In genomic region chr14:83290447-83290846, GRCh38 we compare ENCODE assay signal across 15 cellular contexts.
A peak's percentile ranks its signal among the peaks of the same experiment; 100 is the strongest.
DNase-seq lines count a peak whose midpoint lies in the region; ATAC-seq and TF ChIP-seq lines count a peak whose summit lies in the region.
"Had no signal": no experiment of that assay in that cellular context is flagged by ENCODE, and none has a peak within 500 bp of the region (broad histone marks: within the 10 kb centered on the region; RNA-seq: fewer than 3 reads in every experiment).

No MANE protein-coding gene starts in this region.

- H3K27me3 Mint-ChIP-seq in neural progenitor cell (ENCODE audit: insufficient read depth, low read depth) (no peaks in the 10 kb centered on the region), MCF 10A (ENCODE audit: insufficient read depth, unreplicated experiment) (no peaks in the 10 kb centered on the region)
- H3K27me3 Mint-ChIP-seq: B cell had no signal

- POLR2A ChIA-PET in MCF 10A (lab: Yijun Ruan, JAX), result no interaction called here

- H3K4me3 ChIP-seq in SK-N-MC, result no peak overlapping the region
- H3K4me3 ChIP-seq in neural progenitor cell, result no peak overlapping the region
- H3K4me3 ChIP-seq: BLaER1 treated with 17β-estradiol and CSF1 and Interleukin-3, amounts not matched to agents 10 nM and 100 nM; HAP-1 had no signal

- TF ChIP-seq CTCF in neural progenitor cell (IDR thresholded peaks at IDR 0.05) (no peak), MCF 10A (IDR thresholded peaks at IDR 0.05; ENCODE audit: unreplicated experiment) (no peak)

- H3K9me3 Mint-ChIP-seq in neural progenitor cell (no peaks in the 10 kb centered on the region), MCF 10A (ENCODE audit: unreplicated experiment) (no peaks in the 10 kb centered on the region)

- H3K79me2 ChIP-seq in neural progenitor cell (ENCODE audit: low read depth), result no peaks in the 10 kb centered on the region

- H3K27me3 ChIP-seq in neural progenitor cell, result no peaks in the 10 kb centered on the region
- H3K27me3 ChIP-seq: BLaER1 treated with 17β-estradiol and CSF1 and Interleukin-3, amounts not matched to agents 10 nM and 100 nM had no signal

- no TSS peak for BruUV-seq in MCF 10A (replicated peaks; lab: Mats Ljungman, UMichigan)

- no peaks in the 10 kb centered on the region for H3K36me3 Mint-ChIP-seq in neural progenitor cell
- no peaks in the 10 kb centered on the region for H3K36me3 Mint-ChIP-seq in MCF 10A (ENCODE audit: insufficient read depth, unreplicated experiment)
- H3K36me3 Mint-ChIP-seq: CD8-positive, alpha-beta T cell had no signal

- H3K36me3 ChIP-seq in SK-N-MC (ENCODE audit: insufficient read depth, low read length) (no peaks in the 10 kb centered on the region), neural progenitor cell (no peaks in the 10 kb centered on the region)
- H3K36me3 ChIP-seq: BLaER1 treated with 17β-estradiol and CSF1 and Interleukin-3, amounts not matched to agents 10 nM and 100 nM; HAP-1 had no signal

- H3K4me1 ChIP-seq in neural progenitor cell, result no peaks in the 10 kb centered on the region

- H4K20me1 ChIP-seq in neural progenitor cell (ENCODE audit: low read depth), result no peaks in the 10 kb centered on the region
- H4K20me1 ChIP-seq: BLaER1 treated with 17β-estradiol and CSF1 and Interleukin-3, amounts not matched to agents 10 nM and 100 nM had no signal

- H3K4me2 ChIP-seq in neural progenitor cell, result no peak overlapping the region
- H3K4me2 ChIP-seq: BLaER1 treated with 17β-estradiol and CSF1 and Interleukin-3, amounts not matched to agents 10 nM and 100 nM had no signal

- no peaks in the 10 kb centered on the region for H3K9me3 ChIP-seq in SK-N-MC (ENCODE audit: low read depth, low read length)
- H3K9me3 ChIP-seq in neural progenitor cell (ENCODE audit: low read depth), result no peaks in the 10 kb centered on the region
- H3K9me3 ChIP-seq: BLaER1 treated with 17β-estradiol and CSF1 and Interleukin-3, amounts not matched to agents 10 nM and 100 nM; HAP-1 had no signal

- H3K9ac ChIP-seq in SK-N-MC (ENCODE audit: insufficient read length) (no peak overlapping the region), neural progenitor cell (no peak overlapping the region)
- H3K9ac ChIP-seq: BLaER1 treated with 17β-estradiol and CSF1 and Interleukin-3, amounts not matched to agents 10 nM and 100 nM had no signal

- no peak overlapping the region for H3K4me3 Mint-ChIP-seq in neural progenitor cell
- H3K4me3 Mint-ChIP-seq in MCF 10A (ENCODE audit: unreplicated experiment), result no peak overlapping the region
- H3K4me3 Mint-ChIP-seq: B cell; CD8-positive, alpha-beta T cell had no signal

- H3K27ac Mint-ChIP-seq in neural progenitor cell, result no peak overlapping the region
- H3K27ac Mint-ChIP-seq in MCF 10A (ENCODE audit: low read depth, unreplicated experiment), result no peak overlapping the region
- H3K27ac Mint-ChIP-seq: B cell; CD8-positive, alpha-beta T cell had no signal

- H3K27ac ChIP-seq in SK-N-MC (peak overlapping the region; percentile 21; the same call in 1 of the 2 replicates), neural progenitor cell (no peak overlapping the region)
- H3K27ac ChIP-seq: BLaER1 treated with 17β-estradiol and CSF1 and Interleukin-3, amounts not matched to agents 10 nM and 100 nM; HL-60 had no signal

- DNase-seq in MV-4-11 (lab: John Stamatoyannopoulos, UW), result peak; percentile 44
- no peak for DNase-seq in SK-N-MC (ENCODE audit: low read depth, low spot score)
- DNase-seq in neural progenitor cell (ENCODE audit: low spot score), result no peak
- DNase-seq in sciatic nerve (ENCODE audit: low spot score), result no peak
- no peak for DNase-seq in left lobe of liver (ENCODE audit: low spot score)
- DNase-seq in MCF 10A (ENCODE audit: unreplicated experiment), result no peak
- DNase-seq: Calu3; CD8-positive, alpha-beta T cell; DMS79 treated with DMSO at 0.1 percent for 48 hours; GF-D8 had no signal

- H3K4me1 Mint-ChIP-seq in neural progenitor cell (peaks cover 6% of the 10 kb centered on the region), MCF 10A (ENCODE audit: insufficient read depth, unreplicated experiment) (peaks cover 17% of the 10 kb centered on the region)
- H3K4me1 Mint-ChIP-seq: B cell had no signal

- ATAC-seq in HG02981 (IDR thresholded peaks at IDR 0.05; ENCODE audit: unreplicated experiment) (peak; percentile 60), sciatic nerve (no peak), left lobe of liver (no peak)
- ATAC-seq: CD8-positive, alpha-beta T cell had no signal

- H3F3A ChIP-seq in neural progenitor cell (ENCODE audit: low read depth), result no peaks in the 10 kb centered on the region

- intact Hi-C loops in sciatic nerve (cut with DNase I), result no loop called here
- intact Hi-C loops in MCF 10A (cut with micrococcal nuclease), result loop anchor here (10.0 kb wide), 1 partner anchor 1296 kb away; no protein-coding TSS in a partner anchor

- H2AFZ ChIP-seq in neural progenitor cell (replicated peaks), result peak overlapping the region; percentile 29

- CTCF ChIA-PET in MCF 10A (lab: Yijun Ruan, JAX), result interaction anchor here (1.7 kb wide), 1 partner anchor 10 kb away, joined by 11 read pairs; no protein-coding TSS in a partner anchor
